ENCODE assay signal across 13 cellular contexts in the genomic region with DNA sequence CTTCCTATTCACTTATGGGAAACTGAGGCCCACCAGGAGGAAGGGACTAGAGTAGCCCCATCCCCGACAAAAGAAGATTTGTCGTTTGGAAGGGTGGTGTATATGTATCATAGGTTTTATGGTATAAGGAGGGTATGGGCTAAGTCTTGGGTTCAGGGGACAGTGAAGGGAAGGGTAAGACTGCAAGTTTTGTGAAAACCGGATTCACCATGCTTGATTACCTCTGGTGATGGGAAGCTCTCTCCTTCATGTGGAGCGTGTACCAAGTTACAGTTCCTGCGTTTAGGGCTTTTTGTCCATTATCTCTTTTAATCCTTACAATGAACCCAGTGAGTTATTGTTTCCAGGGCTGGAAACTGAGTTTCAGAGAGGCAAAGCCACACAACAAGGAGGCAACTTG. TPM values are rescaled to one million over a fixed set of nuclear protein-coding genes. Genes with fewer than 3 reads are reported as not detected.
DNase-seq lines count a peak whose midpoint lies in the region; ATAC-seq and TF ChIP-seq lines count a peak whose summit lies in the region.
"Had no signal": no experiment of that assay in that cellular context is flagged by ENCODE, and none has a peak within 500 bp of the region (broad histone marks: within the 10 kb centered on the region; RNA-seq: fewer than 3 reads in every experiment).

No MANE protein-coding gene starts in this region.

- peak overlapping the region; percentile 95 for H3K27ac Mint-ChIP-seq in activated T-cell treated with anti-CD3 and anti-CD28 coated beads, Interleukin-2, amount 50 U/mL, for 24 hours
- H3K27ac Mint-ChIP-seq in T-helper 17 cell = peak overlapping the region; percentile 19
- peak overlapping the region; percentile 86 for H3K27ac Mint-ChIP-seq in stimulated activated memory B cell treated with anti-CD40 and anti-IgM and Interleukin-4, amounts not matched to agents 10 μg/mL and 1 μg/mL and 100 μg/mL, for 72 hours

- H3K36me3 ChIP-seq in esophagus muscularis mucosa = peaks cover 0 to 8% (median 4%) of the 10 kb centered on the region in 4 donors

- no peak for TF ChIP-seq EP300 in esophagus muscularis mucosa (IDR thresholded peaks at IDR 0.05)

- no peaks in the 10 kb centered on the region for H3K9me3 Mint-ChIP-seq in activated T-cell treated with anti-CD3 and anti-CD28 coated beads, Interleukin-2, amount 50 U/mL, for 24 hours
- no peaks in the 10 kb centered on the region for H3K9me3 Mint-ChIP-seq in stimulated activated memory B cell treated with anti-CD40 and anti-IgM and Interleukin-4, amounts not matched to agents 10 μg/mL and 1 μg/mL and 100 μg/mL, for 72 hours

- peak overlapping the region; percentile 94 to 97 (median 96) for H3K27ac ChIP-seq in esophagus muscularis mucosa (replicated peaks in 1 of 4)

- WGBS in esophagus muscularis mucosa = 76% methylated on average over 5 of the region's 5 CpGs

- H3K4me1 Mint-ChIP-seq in activated T-cell treated with anti-CD3 and anti-CD28 coated beads, Interleukin-2, amount 50 U/mL, for 24 hours (ENCODE audit: low read depth) = peaks cover 73% of the 10 kb centered on the region
- peaks cover 39% of the 10 kb centered on the region for H3K4me1 Mint-ChIP-seq in T-helper 17 cell
- peaks cover 68% of the 10 kb centered on the region for H3K4me1 Mint-ChIP-seq in stimulated activated memory B cell treated with anti-CD40 and anti-IgM and Interleukin-4, amounts not matched to agents 10 μg/mL and 1 μg/mL and 100 μg/mL, for 72 hours

- H3K9me3 ChIP-seq in T-helper 17 cell (ENCODE audit: control insufficient read depth, low read length, poor library complexity, severe bottlenecking) = no peaks in the 10 kb centered on the region
- H3K9me3 ChIP-seq in esophagus muscularis mucosa = no peaks in the 10 kb centered on the region

- TF ChIP-seq CTCF in esophagus muscularis mucosa (IDR thresholded peaks at IDR 0.05) = no peak

- intact Hi-C loops in esophagus muscularis mucosa (cut with DNase I) = no loop called here

- H3K36me3 Mint-ChIP-seq in activated T-cell treated with anti-CD3 and anti-CD28 coated beads, Interleukin-2, amount 50 U/mL, for 24 hours (ENCODE audit: low read depth) = peaks cover 53% of the 10 kb centered on the region
- peaks cover 3% of the 10 kb centered on the region for H3K36me3 Mint-ChIP-seq in T-helper 17 cell (ENCODE audit: low read depth)
- peaks cover 31% of the 10 kb centered on the region for H3K36me3 Mint-ChIP-seq in stimulated activated memory B cell treated with anti-CD40 and anti-IgM and Interleukin-4, amounts not matched to agents 10 μg/mL and 1 μg/mL and 100 μg/mL, for 72 hours

- peaks cover 51 to 79% (median 76%) of the 10 kb centered on the region in 4 donors for H3K4me1 ChIP-seq in esophagus muscularis mucosa

- DNase-seq in activated T-cell treated with anti-CD3 and anti-CD28 coated beads, Interleukin-2, amount 50 U/mL, for 24 hours = no peak
- DNase-seq in activated T-cell treated with anti-CD3 and anti-CD28 coated beads, Interleukin-2, amount 50 U/mL, for 48 hours = no peak
- DNase-seq in T-helper 17 cell (no peak), esophagus muscularis mucosa (ENCODE audit: extremely low spot score) (no peak), NCI-H510A treated with DMSO at 0.1 percent for 48 hours (lab: John Stamatoyannopoulos, UW) (no peak), AG08396 (ENCODE audit: low spot score) (no peak)
- DNase-seq: DMS153, head of caudate nucleus, left colon, NCI-H187 treated with DMSO at 0.1 percent for 48 hours, NCI-H69 had no signal

- H3K27me3 Mint-ChIP-seq in activated T-cell treated with anti-CD3 and anti-CD28 coated beads, Interleukin-2, amount 50 U/mL, for 24 hours = no peaks in the 10 kb centered on the region
- no peaks in the 10 kb centered on the region for H3K27me3 Mint-ChIP-seq in T-helper 17 cell
- no peaks in the 10 kb centered on the region for H3K27me3 Mint-ChIP-seq in stimulated activated memory B cell treated with anti-CD40 and anti-IgM and Interleukin-4, amounts not matched to agents 10 μg/mL and 1 μg/mL and 100 μg/mL, for 72 hours

- no peak for TF ChIP-seq POLR2A in esophagus muscularis mucosa (IDR thresholded peaks at IDR 0.05; ENCODE audit: low read depth)

- peaks cover 0 to 5% (median 0%) of the 10 kb centered on the region in 4 donors for H3K27me3 ChIP-seq in esophagus muscularis mucosa

- H3K4me3 ChIP-seq in esophagus muscularis mucosa = no peak overlapping the region

- ATAC-seq in T-helper 17 cell (no peak), HG02938 (IDR thresholded peaks at IDR 0.05; ENCODE audit: unreplicated experiment) (no peak)
- no peak for ATAC-seq in stimulated activated memory B cell treated with anti-CD40 and anti-IgM and Interleukin-4, amounts not matched to agents 10 μg/mL and 1 μg/mL and 100 μg/mL, for 72 hours
- ATAC-seq: left colon had no signal

- H3K4me3 Mint-ChIP-seq in activated T-cell treated with anti-CD3 and anti-CD28 coated beads, Interleukin-2, amount 50 U/mL, for 24 hours = peak overlapping the region; percentile 94
- peak overlapping the region; percentile 97 for H3K4me3 Mint-ChIP-seq in T-helper 17 cell
- H3K4me3 Mint-ChIP-seq in stimulated activated memory B cell treated with anti-CD40 and anti-IgM and Interleukin-4, amounts not matched to agents 10 μg/mL and 1 μg/mL and 100 μg/mL, for 72 hours = peak overlapping the region; percentile 91

RNA-seq across cellular contexts. Expression of a gene that starts 3.8 kb away (rescaled TPM):
- 100 to 1,000 TPM in 1 of 2 donors, 10 to 100 TPM in 1; 99.7 to 101 TPM for total RNA-seq in T-helper 17 cell
- total RNA-seq in esophagus muscularis mucosa = 100 to 1,000 TPM; 172 to 321 (median 210) TPM

RNA-seq across cellular contexts. Expression of a gene that starts 12.8 kb away (rescaled TPM):
- total RNA-seq in T-helper 17 cell (1 to 10 TPM; 3.8 to 8.5 TPM), esophagus muscularis mucosa (1 to 10 TPM; 1.6 to 3.8 (median 3.0) TPM)

RNA-seq across cellular contexts. Expression of a gene that starts 14.2 kb away (rescaled TPM):
- 1 to 10 TPM; 2.3 to 6.2 TPM for total RNA-seq in T-helper 17 cell
- total RNA-seq in esophagus muscularis mucosa = 10 to 100 TPM in 3 of 4 donors, 1 to 10 TPM in 1; 7.0 to 23.6 (median 17.2) TPM

RNA-seq across cellular contexts. Expression of a gene that starts 43.3 kb away (rescaled TPM):
- total RNA-seq in T-helper 17 cell = 1,000 to 10,000 TPM in 1 of 2 donors, 100 to 1,000 TPM in 1; 967 to 2,209 TPM
- total RNA-seq in esophagus muscularis mucosa = 10 to 100 TPM in 2 of 4 donors, 1 to 10 TPM in 2; 2.2 to 25.2 (median 6.9) TPM

Comparison
In these comparisons a context has a peak if more than half of its experiments do, and no peak if none do; other contexts are left out.
1. H3K27ac Mint-ChIP-seq: peak in every context shown above with its lines; median percentile 95 in activated T-cell treated with anti-CD3 and anti-CD28 coated beads, Interleukin-2, amount 50 U/mL, for 24 hours; 86 in stimulated activated memory B cell treated with anti-CD40 and anti-IgM and Interleukin-4, amounts not matched to agents 10 μg/mL and 1 μg/mL and 100 μg/mL, for 72 hours; 19 in T-helper 17 cell.